In genomic region chr7:7176421-7177043, GRCh38 we compare ENCODE assay signal across 8 cellular contexts. TPM values are rescaled to one million over a fixed set of nuclear protein-coding genes. Genes with fewer than 3 reads are reported as not detected.
DNase-seq lines count a peak whose midpoint lies in the region; ATAC-seq lines count a peak whose summit lies in the region.

No MANE protein-coding gene starts in this region.

- peaks cover 2% of the 10 kb centered on the region for H3K9me3 ChIP-seq in neuron (ENCODE audit: low read length)

- H3K4me1 Mint-ChIP-seq in effector memory CD8-positive, alpha-beta T cell (ENCODE audit: low read depth in 2 of 2), result peaks cover 11 to 12% of the 10 kb centered on the region in 2 donors

- DNase-seq in DMS53 treated with DMSO at 0.1 percent for 48 hours (lab: John Stamatoyannopoulos, UW; ENCODE audit: unreplicated experiment) (peak; percentile 83), NCI-H226 (peak; percentile 94), activated gamma-delta T cell (lab: John Stamatoyannopoulos, UW) (no peak), occipital lobe (lab: John Stamatoyannopoulos, UW) (no peak)
- no peak for DNase-seq in effector memory CD8-positive, alpha-beta T cell
- DNase-seq in stimulated activated CD4-positive, alpha-beta T cell treated with anti-CD3 and anti-CD28 coated beads, Interleukin-4, amount 100 ng/mL, for 24 hours, result no peak

- H3K36me3 ChIP-seq in neuron (ENCODE audit: insufficient read depth, low read length), result no peaks in the 10 kb centered on the region

- H3K4me3 ChIP-seq in neuron (ENCODE audit: low read length), result peak overlapping the region; percentile 6

- H3K27ac Mint-ChIP-seq in effector memory CD8-positive, alpha-beta T cell, result peak overlapping the region; percentile 2 to 12

- no peaks in the 10 kb centered on the region for H3K27me3 ChIP-seq in neuron (ENCODE audit: insufficient read depth, low read length)

- no peak overlapping the region for H3K4me3 Mint-ChIP-seq in effector memory CD8-positive, alpha-beta T cell

- H3K36me3 Mint-ChIP-seq in effector memory CD8-positive, alpha-beta T cell (ENCODE audit: insufficient read depth), result no peaks in the 10 kb centered on the region

- H3K4me1 ChIP-seq in neuron (ENCODE audit: insufficient read depth, low read length), result peaks cover 15% of the 10 kb centered on the region

- peak overlapping the region; percentile 64 for H2AFZ ChIP-seq in neuron (ENCODE audit: low read depth, low read length)

- no peaks in the 10 kb centered on the region for H3K27me3 Mint-ChIP-seq in effector memory CD8-positive, alpha-beta T cell

- H3K9me3 Mint-ChIP-seq in effector memory CD8-positive, alpha-beta T cell, result peaks cover 1 to 6% of the 10 kb centered on the region in 2 donors

- ATAC-seq in effector memory CD8-positive, alpha-beta T cell (replicated peaks), result peak; percentile 35
- ATAC-seq in HG02759 (IDR thresholded peaks at IDR 0.05; ENCODE audit: unreplicated experiment), result no peak

RNA-seq across cellular contexts. Expression of gene C1GALT1, which starts 5.8 kb away (rescaled TPM):
- total RNA-seq in occipital lobe, result 37.7 TPM

Comparison
In these comparisons a context has a peak if more than half of its experiments do, and no peak if none do; other contexts are left out.
1. DNase-seq: peak in DMS53 treated with DMSO at 0.1 percent for 48 hours (single experiment) and NCI-H226 (single experiment); none in effector memory CD8-positive, alpha-beta T cell (0 of 3), stimulated activated CD4-positive, alpha-beta T cell treated with anti-CD3 and anti-CD28 coated beads, Interleukin-4, amount 100 ng/mL, for 24 hours (single experiment), activated gamma-delta T cell (single experiment) and occipital lobe (single experiment).